9 cellular contexts compared by ENCODE assay signal in genomic region chr5:159286420-159287035, GRCh38. TPM values are rescaled to one million over a fixed set of nuclear protein-coding genes. Genes with fewer than 3 reads are reported as not detected.
DNase-seq lines count a peak whose midpoint lies in the region; ATAC-seq and TF ChIP-seq lines count a peak whose summit lies in the region.
"Had no signal": no experiment of that assay in that cellular context is flagged by ENCODE, and none has a peak within 500 bp of the region (broad histone marks: within the 10 kb centered on the region; RNA-seq: fewer than 3 reads in every experiment).

No MANE protein-coding gene starts in this region.

- no peak overlapping the region for H2AK5ac ChIP-seq in mesenchymal stem cell (ENCODE audit: low read length, severe bottlenecking)

- in situ Hi-C loops in ACHN (cut with HindIII; ENCODE audit: low pct_ligation_motif_present, low pct_unique_long_range_greater_than_20kb, low sequenced_read_pairs), result no loop called here

- no peaks in the 10 kb centered on the region for H3K79me1 ChIP-seq in mesenchymal stem cell (replicated peaks; ENCODE audit: low read length, poor library complexity, severe bottlenecking)

- H3K4me2 ChIP-seq in mesenchymal stem cell (ENCODE audit: low read length, poor library complexity, severe bottlenecking), result no peak overlapping the region

- H3K9me3 ChIP-seq in mesenchymal stem cell (ENCODE audit: control insufficient read depth, low read length), result no peaks in the 10 kb centered on the region

- no peak overlapping the region for H3K18ac ChIP-seq in mesenchymal stem cell (ENCODE audit: low read depth in 1 of 2, low read length in 2 of 2)

- TF ChIP-seq CTCF in GM10266 (IDR thresholded peaks at IDR 0.05; ENCODE audit: control insufficient read depth, insufficient read depth, low read depth, missing control alignments), result peak; percentile 40

- H3K4ac ChIP-seq in mesenchymal stem cell (ENCODE audit: low read depth in 1 of 2, low read length in 2 of 2), result no peak overlapping the region

- DNase-seq in ACHN (peak; percentile 26), GM10266 (ENCODE audit: extremely low spot score) (no peak), NCI-H748 treated with DMSO at 0.1 percent for 48 hours (lab: John Stamatoyannopoulos, UW) (peak; percentile 3), dermis blood vessel endothelial cell (peak; percentile 62), mesenchymal stem cell (peak; percentile 43), NCI-H1092 treated with DMSO at 0.1 percent for 48 hours (lab: John Stamatoyannopoulos, UW) (no peak)

- H3K4me3 ChIP-seq in mesenchymal stem cell (ENCODE audit: insufficient read depth in 1 of 2, low read depth in 1 of 2, low read length in 2 of 2), result no peak overlapping the region
- H3K4me3 ChIP-seq: HAP-1 had no signal

- H3K4me1 ChIP-seq in mesenchymal stem cell (ENCODE audit: control insufficient read depth, insufficient read depth, low read depth, low read length), result no peaks in the 10 kb centered on the region
- H3K4me1 ChIP-seq: HAP-1 had no signal

- H2BK12ac ChIP-seq in mesenchymal stem cell (ENCODE audit: low read length in 2 of 2), result no peak overlapping the region

- no peak overlapping the region for H2BK15ac ChIP-seq in mesenchymal stem cell (ENCODE audit: low read depth, poor library complexity, severe bottlenecking)

- WGBS in mesenchymal stem cell, result 93% methylated on average over 6 of the region's 8 CpGs

- peaks cover 0 to 30% of the 10 kb centered on the region in 2 experiments for H3K36me3 ChIP-seq in mesenchymal stem cell (ENCODE audit: control insufficient read depth in 1 of 2, insufficient read depth in 2 of 2, low read depth in 1 of 2, low read length in 2 of 2)

- no peaks in the 10 kb centered on the region for H3K27me3 ChIP-seq in mesenchymal stem cell (ENCODE audit: control insufficient read depth in 1 of 2, insufficient read depth in 1 of 2, low read length in 2 of 2)

- no peak overlapping the region for H2AFZ ChIP-seq in mesenchymal stem cell (ENCODE audit: low read depth, low read length)

- no peak overlapping the region for H4K8ac ChIP-seq in mesenchymal stem cell (ENCODE audit: low read length)

- H3K27ac ChIP-seq in mesenchymal stem cell (ENCODE audit: low read length, poor library complexity, severe bottlenecking), result no peak overlapping the region

- no peak overlapping the region for H4K91ac ChIP-seq in mesenchymal stem cell (ENCODE audit: low read length)

- H3K9ac ChIP-seq in mesenchymal stem cell (ENCODE audit: low read length), result no peak overlapping the region

- ATAC-seq in GM18511 (IDR thresholded peaks at IDR 0.05; ENCODE audit: unreplicated experiment) (no peak), HG03039 (IDR thresholded peaks at IDR 0.05; ENCODE audit: unreplicated experiment) (no peak)

- H2BK120ac ChIP-seq in mesenchymal stem cell (ENCODE audit: low read depth, low read length), result no peak overlapping the region

- no peak overlapping the region for H3K23ac ChIP-seq in mesenchymal stem cell (ENCODE audit: low read length in 2 of 2)

- H2BK5ac ChIP-seq in mesenchymal stem cell (ENCODE audit: low read depth, low read length, poor library complexity, severe bottlenecking), result no peak overlapping the region

- H3K14ac ChIP-seq in mesenchymal stem cell (ENCODE audit: low read length in 2 of 2), result no peak overlapping the region

RNA-seq across cellular contexts. Expression of gene UBLCP1, which starts 23.4 kb away (rescaled TPM):
- 11.7 and 14.8 TPM in 2 replicates for total RNA-seq in dermis blood vessel endothelial cell
- 47.9 TPM for polyA plus RNA-seq in mesenchymal stem cell (2013, experiment 1 of 2)
- polyA plus RNA-seq in mesenchymal stem cell (2013, experiment 2 of 2), result 52.3 TPM

RNA-seq across cellular contexts. Expression of gene IL12B, which starts 43.8 kb away (rescaled TPM):
- total RNA-seq in dermis blood vessel endothelial cell, result not detected in 2 replicates
- not detected for polyA plus RNA-seq in mesenchymal stem cell (2013, experiment 1 of 2)
- polyA plus RNA-seq in mesenchymal stem cell (2013, experiment 2 of 2), result not detected

Comparison
In these comparisons a context has a peak if more than half of its experiments do, and no peak if none do; other contexts are left out.
1. DNase-seq: peak in ACHN (single experiment), NCI-H748 treated with DMSO at 0.1 percent for 48 hours (single experiment), dermis blood vessel endothelial cell (single experiment) and mesenchymal stem cell (single experiment); none in GM10266 (single experiment) and NCI-H1092 treated with DMSO at 0.1 percent for 48 hours (single experiment).